9 cellular contexts compared by ENCODE assay signal in genomic region chr3:33131328-33132018, GRCh38. TPM values are rescaled to one million over a fixed set of nuclear protein-coding genes. Genes with fewer than 3 reads are reported as not detected.
DNase-seq lines count a peak whose midpoint lies in the region; ATAC-seq lines count a peak whose summit lies in the region.
"Had no signal": no experiment of that assay in that cellular context is flagged by ENCODE, and none has a peak within 500 bp of the region (broad histone marks: within the 10 kb centered on the region; RNA-seq: fewer than 3 reads in every experiment).

No MANE protein-coding gene starts in this region.

- no peak overlapping the region for H2BK5ac ChIP-seq in neuronal stem cell (ENCODE audit: low read length)

- H3K9me3 ChIP-seq in neuronal stem cell (replicated peaks in 1 of 2; ENCODE audit: control insufficient read depth in 2 of 2, insufficient read depth in 1 of 2, low read depth in 1 of 2, low read length in 2 of 2), result no peaks in the 10 kb centered on the region

- DNase-seq in COLO829 (ENCODE audit: low spot score), result peak; percentile 79
- peak; percentile 47 for DNase-seq in NCI-H460 (ENCODE audit: extremely low read depth, low read depth)
- DNase-seq in activated CD4-positive, alpha-beta memory T cell treated with anti-CD3 and anti-CD28 coated beads for 36 hours, result peak; percentile 32
- DNase-seq in fibroblast of the conjunctiva (ENCODE audit: low read depth), result peak; percentile 53
- DNase-seq in neuronal stem cell (ENCODE audit: low spot score), result peak; percentile 70
- no peak for DNase-seq in NCI-H187 treated with DMSO at 0.1 percent for 48 hours (lab: John Stamatoyannopoulos, UW)

- H3K36me3 Mint-ChIP-seq in activated CD4-positive, alpha-beta memory T cell treated with anti-CD3 and anti-CD28 coated beads for 36 hours, result peaks cover 15% of the 10 kb centered on the region

- no peak overlapping the region for H2BK120ac ChIP-seq in neuronal stem cell (ENCODE audit: low read depth, low read length)

- H3K27me3 Mint-ChIP-seq in activated CD4-positive, alpha-beta memory T cell treated with anti-CD3 and anti-CD28 coated beads for 36 hours, result no peaks in the 10 kb centered on the region
- H3K27me3 Mint-ChIP-seq: stimulated activated naive CD8-positive, alpha-beta T cell treated with anti-CD3 and anti-CD28 coated beads, Interleukin-15, Interleukin-2, amounts not matched to agents 100 ng/mL and 50 ng/mL, for 24 hours had no signal

- ATAC-seq in GM19043 (IDR thresholded peaks at IDR 0.05; ENCODE audit: low read depth, unreplicated experiment) (peak; percentile 86), HG03175 (IDR thresholded peaks at IDR 0.05; ENCODE audit: unreplicated experiment) (peak; percentile 86)

- H3K9me3 Mint-ChIP-seq in activated CD4-positive, alpha-beta memory T cell treated with anti-CD3 and anti-CD28 coated beads for 36 hours, result no peaks in the 10 kb centered on the region
- H3K9me3 Mint-ChIP-seq: stimulated activated naive CD8-positive, alpha-beta T cell treated with anti-CD3 and anti-CD28 coated beads, Interleukin-15, Interleukin-2, amounts not matched to agents 100 ng/mL and 50 ng/mL, for 24 hours had no signal

- no CpG with 5 or more reads among the region's 6 CpGs for WGBS in neuronal stem cell (ENCODE audit: extremely low coverage in 2 of 2, insufficient read length in 2 of 2, insufficient replicate concordance in 1 of 2), 2 donors

- intact Hi-C loops in activated CD4-positive, alpha-beta memory T cell treated with anti-CD3 and anti-CD28 coated beads for 36 hours (cut with micrococcal nuclease), result loop anchor here (1.0 kb wide), 2 partner anchors 241 to 656 kb away; no protein-coding TSS in a partner anchor

- no peak overlapping the region for H3K4ac ChIP-seq in neuronal stem cell (ENCODE audit: low read length)

- H3K9ac ChIP-seq in neuronal stem cell (ENCODE audit: low read depth, low read length, poor library complexity), result no peak overlapping the region

- H3K23ac ChIP-seq in neuronal stem cell (ENCODE audit: low read depth, low read length, poor library complexity), result no peak overlapping the region

- H4K8ac ChIP-seq in neuronal stem cell (ENCODE audit: low read depth, low read length), result no peak overlapping the region

- no peak overlapping the region for H3K14ac ChIP-seq in neuronal stem cell (ENCODE audit: low read length)

- no peak overlapping the region for H3K4me3 Mint-ChIP-seq in activated CD4-positive, alpha-beta memory T cell treated with anti-CD3 and anti-CD28 coated beads for 36 hours
- H3K4me3 Mint-ChIP-seq: stimulated activated naive CD8-positive, alpha-beta T cell treated with anti-CD3 and anti-CD28 coated beads, Interleukin-15, Interleukin-2, amounts not matched to agents 100 ng/mL and 50 ng/mL, for 24 hours had no signal

- CTCF ChIA-PET in activated CD4-positive, alpha-beta memory T cell treated with anti-CD3 and anti-CD28 coated beads for 36 hours (lab: Charles Lee), result interaction anchor here (0.6 to 3.1 kb wide), 56 partner anchors 9 to 706 kb away, joined by 3 to 124 read pairs (median 4); partner anchors contain the start of genes CRTAP, PDCD6IP and UBP1

- peaks cover 11 to 39% of the 10 kb centered on the region in 2 donors for H3K36me3 ChIP-seq in neuronal stem cell (replicated peaks in 1 of 2; ENCODE audit: control insufficient read depth in 2 of 2, insufficient read depth in 2 of 2, low read length in 2 of 2)

- no peak overlapping the region for H2AK5ac ChIP-seq in neuronal stem cell (ENCODE audit: low read depth, low read length)

- no peak overlapping the region for H3K27ac Mint-ChIP-seq in activated CD4-positive, alpha-beta memory T cell treated with anti-CD3 and anti-CD28 coated beads for 36 hours
- H3K27ac Mint-ChIP-seq: stimulated activated naive CD8-positive, alpha-beta T cell treated with anti-CD3 and anti-CD28 coated beads, Interleukin-15, Interleukin-2, amounts not matched to agents 100 ng/mL and 50 ng/mL, for 24 hours had no signal

- no peak overlapping the region for H3K18ac ChIP-seq in neuronal stem cell (ENCODE audit: low read length)

- H3K27ac ChIP-seq in neuronal stem cell (replicated peaks; ENCODE audit: low read length), result no peak overlapping the region

- no peak overlapping the region for H3K4me2 ChIP-seq in neuronal stem cell (ENCODE audit: insufficient read depth, low read length, poor library complexity, severe bottlenecking)

- no peak overlapping the region for H3K4me3 ChIP-seq in neuronal stem cell (ENCODE audit: low read length in 2 of 2)

- peak overlapping the region; percentile 35 for H2AFZ ChIP-seq in neuronal stem cell (ENCODE audit: low read length)

- no peak overlapping the region for H2BK15ac ChIP-seq in neuronal stem cell (ENCODE audit: low read length)

- H3K4me1 Mint-ChIP-seq in activated CD4-positive, alpha-beta memory T cell treated with anti-CD3 and anti-CD28 coated beads for 36 hours (ENCODE audit: low read depth), result peaks cover 9% of the 10 kb centered on the region

- H3K79me1 ChIP-seq in neuronal stem cell (ENCODE audit: low read depth, low read length), result no peaks in the 10 kb centered on the region

- no peak overlapping the region for H4K91ac ChIP-seq in neuronal stem cell (ENCODE audit: low read depth, low read length, poor library complexity)

- peaks cover 2 to 4% of the 10 kb centered on the region in 2 donors for H3K4me1 ChIP-seq in neuronal stem cell (ENCODE audit: control insufficient read depth in 2 of 2, insufficient read depth in 1 of 2, low read depth in 1 of 2, low read length in 2 of 2)

- POLR2A ChIA-PET in activated CD4-positive, alpha-beta memory T cell treated with anti-CD3 and anti-CD28 coated beads for 36 hours (lab: Charles Lee), result interaction anchor here (1.2 kb wide), 1 partner anchor 241 kb away, joined by 4 read pairs; no protein-coding TSS in a partner anchor

- no peak overlapping the region for H2BK12ac ChIP-seq in neuronal stem cell (ENCODE audit: low read length)

- no peaks in the 10 kb centered on the region for H3K27me3 ChIP-seq in neuronal stem cell (ENCODE audit: control insufficient read depth in 3 of 3, insufficient read depth in 3 of 3, low read depth in 1 of 3, low read length in 3 of 3)

RNA-seq across cellular contexts. Expression of gene CRTAP, which starts 17.7 kb away (rescaled TPM):
- total RNA-seq in NCI-H460 (2014; rRNA removed; shearing (Covaris generic)), result 401 and 420 TPM in 2 replicates
- polyA plus RNA-seq in NCI-H460 (2014; cell fraction: nucleus; rRNA removed), result 271 and 291 TPM in 2 replicates
- 10 to 100 TPM; 57.6 to 60.0 TPM for total RNA-seq in activated CD4-positive, alpha-beta memory T cell treated with anti-CD3 and anti-CD28 coated beads for 36 hours
- 116 TPM for polyA plus RNA-seq in neuronal stem cell (2013, experiment 1 of 2)
- polyA plus RNA-seq in neuronal stem cell (2013, experiment 2 of 2), result 119 TPM

RNA-seq across cellular contexts. Expression of gene GLB1, which starts 34.5 kb away (rescaled TPM):
- 53.0 and 57.0 TPM in 2 replicates for total RNA-seq in NCI-H460 (2014; rRNA removed; shearing (Covaris generic))
- polyA plus RNA-seq in NCI-H460 (2014; cell fraction: nucleus; rRNA removed), result 41.6 and 61.1 TPM in 2 replicates
- total RNA-seq in activated CD4-positive, alpha-beta memory T cell treated with anti-CD3 and anti-CD28 coated beads for 36 hours, result 10 to 100 TPM; 47.2 to 52.0 TPM
- polyA plus RNA-seq in neuronal stem cell (2013, experiment 1 of 2), result 28.9 TPM
- polyA plus RNA-seq in neuronal stem cell (2013, experiment 2 of 2), result 29.5 TPM

RNA-seq across cellular contexts. Expression of gene TMPPE, which starts 34.5 kb away (rescaled TPM):
- 2.5 and 2.7 TPM in 2 replicates for total RNA-seq in NCI-H460 (2014; rRNA removed; shearing (Covaris generic))
- polyA plus RNA-seq in NCI-H460 (2014; cell fraction: nucleus; rRNA removed), result 0.69 and 1.7 TPM in 2 replicates
- total RNA-seq in activated CD4-positive, alpha-beta memory T cell treated with anti-CD3 and anti-CD28 coated beads for 36 hours, result 1 to 10 TPM; 6.0 to 6.2 TPM
- polyA plus RNA-seq in neuronal stem cell (2013, experiment 1 of 2), result 0.84 TPM
- polyA plus RNA-seq in neuronal stem cell (2013, experiment 2 of 2), result 0.84 TPM
